In genomic region chr11:23585700-23586099, GRCh38 we compare ENCODE assay signal across 19 cellular contexts.
DNase-seq lines count a peak whose midpoint lies in the region; TF ChIP-seq lines count a peak whose summit lies in the region.
"Had no signal": no experiment of that assay in that cellular context is flagged by ENCODE, and none has a peak within 500 bp of the region (broad histone marks: within the 10 kb centered on the region; RNA-seq: fewer than 3 reads in every experiment).

No MANE protein-coding gene starts in this region.

- no peaks in the 10 kb centered on the region for H3K27me3 ChIP-seq in subcutaneous abdominal adipose tissue (ENCODE audit: control insufficient read depth in 5 of 5, insufficient read depth in 4 of 5, low read length in 5 of 5)
- H3K27me3 ChIP-seq: BLaER1 had no signal

- TF ChIP-seq CTCF in VCaP (conservative IDR thresholded peaks at IDR 0.05) (no peak), fibroblast of pulmonary artery (IDR thresholded peaks at IDR 0.05; ENCODE audit: low read length, missing control alignments) (no peak)

- DNase-seq in DMS79 treated with DMSO at 0.1 percent for 48 hours (lab: John Stamatoyannopoulos, UW) (peak; percentile 29), DMS79 (lab: John Stamatoyannopoulos, UW) (no peak), fibroblast of pulmonary artery (ENCODE audit: low read depth) (peak; percentile 6), D341Med (ENCODE audit: low spot score) (no peak), NCI-H1694 (lab: John Stamatoyannopoulos, UW) (no peak), activated gamma-delta T cell treated with Interleukin-2 at 50 U/mL for 16 hours (no peak)
- DNase-seq: 8988T; CD8-positive, alpha-beta T cell; DND-41; GDM1; GOT3; Karpas-422; NCI-H1105 treated with DMSO at 0.1 percent for 48 hours; NCI-H187 treated with DMSO at 0.1 percent for 48 hours; NCI-H446 had no signal

- H3K4me1 ChIP-seq in subcutaneous abdominal adipose tissue (ENCODE audit: control insufficient read depth in 5 of 5, insufficient read depth in 5 of 5, low read length in 5 of 5), result peaks cover 0 to 12% (median 4%) of the 10 kb centered on the region in 5 donors
- H3K4me1 ChIP-seq: BLaER1 had no signal

- H3K27ac ChIP-seq in VCaP, result peak overlapping the region; percentile 70
- H3K27ac ChIP-seq in subcutaneous abdominal adipose tissue (ENCODE audit: low read depth, low read length), result peak overlapping the region; percentile 19
- H3K27ac ChIP-seq: BLaER1 had no signal

- no peak overlapping the region for H3K9ac ChIP-seq in subcutaneous abdominal adipose tissue (ENCODE audit: low read length in 5 of 5)
- H3K9ac ChIP-seq: BLaER1 had no signal

- H3K36me3 ChIP-seq in subcutaneous abdominal adipose tissue (ENCODE audit: control insufficient read depth in 5 of 5, insufficient read depth in 5 of 5, low read length in 5 of 5), result no peaks in the 10 kb centered on the region
- H3K36me3 ChIP-seq: BLaER1 had no signal

- H3K4me3 ChIP-seq in fibroblast of pulmonary artery (replicated peaks; ENCODE audit: low read depth, low read length) (no peak overlapping the region), subcutaneous abdominal adipose tissue (ENCODE audit: low read depth in 1 of 5, low read length in 5 of 5) (no peak overlapping the region)
- H3K4me3 ChIP-seq: BLaER1, GM12878 had no signal

- H3K9me3 ChIP-seq in subcutaneous abdominal adipose tissue (ENCODE audit: control insufficient read depth in 5 of 5, low read length in 5 of 5), result no peaks in the 10 kb centered on the region
- H3K9me3 ChIP-seq: BLaER1 had no signal

Comparison
In these comparisons a context has a peak if more than half of its experiments do, and no peak if none do; other contexts are left out.
1. DNase-seq: peak in DMS79 treated with DMSO at 0.1 percent for 48 hours (single experiment) and fibroblast of pulmonary artery (single experiment); none in DMS79 (single experiment), D341Med (single experiment), NCI-H1694 (single experiment) and activated gamma-delta T cell treated with Interleukin-2 at 50 U/mL for 16 hours (single experiment).